ENCODE assay signal across 15 cellular contexts in genomic region chr14:103138483-103139370, GRCh38. TPM values are rescaled to one million over a fixed set of nuclear protein-coding genes. Genes with fewer than 3 reads are reported as not detected.
DNase-seq lines count a peak whose midpoint lies in the region; ATAC-seq and TF ChIP-seq lines count a peak whose summit lies in the region.
"Had no signal": no experiment of that assay in that cellular context is flagged by ENCODE, and none has a peak within 500 bp of the region (broad histone marks: within the 10 kb centered on the region; RNA-seq: fewer than 3 reads in every experiment).

No MANE protein-coding gene starts in this region.

- no peak for DNase-seq in Panc1 (ENCODE audit: low read depth, low spot score)
- peak; percentile 54 for DNase-seq in glutamatergic neuron
- DNase-seq in mesendoderm = peak; percentile 63
- DNase-seq in thoracic aorta (ENCODE audit: low spot score) = no peak
- DNase-seq in RKO (ENCODE audit: low spot score) = no peak
- no peak for DNase-seq in activated gamma-delta T cell treated with Interleukin-2 at 50 U/mL for 16 hours
- no peak for DNase-seq in NCI-H524 treated with DMSO at 0.1 percent for 48 hours (lab: John Stamatoyannopoulos, UW)
- DNase-seq: activated CD4-positive, alpha-beta T cell treated with anti-CD3 and anti-CD28 coated beads, Interleukin-2, amount 50 U/mL, for 48 hours; PC-3; stimulated activated CD4-positive, alpha-beta T cell treated with anti-CD3 and anti-CD28 coated beads, Interleukin-4, amount 100 ng/mL, for 4 hours; T-helper 2 cell had no signal

- H3K79me1 ChIP-seq in mesendoderm (ENCODE audit: low read length) = no peaks in the 10 kb centered on the region

- H3K9me3 ChIP-seq in Panc1 (ENCODE audit: control insufficient read depth, insufficient read depth, low read depth, low read length) (no peaks in the 10 kb centered on the region), thoracic aorta (no peaks in the 10 kb centered on the region)

- BruUV-seq in Panc1 (replicated peaks; lab: Mats Ljungman, UMichigan) = no TSS peak

- H3K4me3 Mint-ChIP-seq in glutamatergic neuron (ENCODE audit: unreplicated experiment) = peak overlapping the region; percentile 49
- H3K4me3 Mint-ChIP-seq: central memory CD8-positive, alpha-beta T cell had no signal

- H3K9ac ChIP-seq in mesendoderm (ENCODE audit: low read length) = peak overlapping the region; percentile 76

- H2BK5ac ChIP-seq in mesendoderm (ENCODE audit: low read length) = no peak overlapping the region

- H3K9me3 Mint-ChIP-seq in glutamatergic neuron (ENCODE audit: unreplicated experiment) = peaks cover 9% of the 10 kb centered on the region
- H3K9me3 Mint-ChIP-seq: central memory CD8-positive, alpha-beta T cell had no signal

- peak overlapping the region; percentile 95 for H3K56ac ChIP-seq in mesendoderm (ENCODE audit: low read length)

- CTCF ChIA-PET in Panc1 (lab: Charles Lee) = interaction anchor here (0.6 kb wide), 1 partner anchor 47 kb away, joined by 3 read pairs; no protein-coding TSS in a partner anchor

- H2BK120ac ChIP-seq in mesendoderm (ENCODE audit: low read depth, low read length) = no peak overlapping the region

- in situ Hi-C loops in Panc1 (cut with HindIII; ENCODE audit: low pct_unique_long_range_greater_than_20kb, low sequenced_read_pairs) = no loop called here

- H3K4me1 ChIP-seq in Panc1 (ENCODE audit: control insufficient read depth, insufficient read depth, low read length) (peaks cover 73% of the 10 kb centered on the region), mesendoderm (ENCODE audit: control insufficient read depth, low read depth, low read length) (no peaks in the 10 kb centered on the region), thoracic aorta (ENCODE audit: control insufficient read depth in 1 of 2, low read depth in 2 of 2) (peaks cover 6 to 14% of the 10 kb centered on the region in 2 donors)

- H3K27me3 Mint-ChIP-seq in glutamatergic neuron (ENCODE audit: unreplicated experiment) = peaks cover 7% of the 10 kb centered on the region

- H3K27ac ChIP-seq in Panc1 (ENCODE audit: low read length) (peak overlapping the region; percentile 88), mesendoderm (ENCODE audit: low read depth, low read length) (no peak overlapping the region), thoracic aorta (no peak overlapping the region)

- H3K4me3 ChIP-seq in Panc1 (ENCODE audit: low read depth in 2 of 2, low read length in 2 of 2) (peak overlapping the region; percentile 12 to 19; a peak in 3 of 4 replicates), mesendoderm (ENCODE audit: low read length) (peak overlapping the region; percentile 35), thoracic aorta (peak overlapping the region; percentile 40)

- H3K4me1 Mint-ChIP-seq in glutamatergic neuron (ENCODE audit: low read depth, unreplicated experiment) = peaks cover 29% of the 10 kb centered on the region

- no peak overlapping the region for H3K23ac ChIP-seq in mesendoderm (ENCODE audit: low read length)

- no peak overlapping the region for H2AK5ac ChIP-seq in mesendoderm (ENCODE audit: low read length)

- ATAC-seq in Panc1 (peak; percentile 53), thoracic aorta (ENCODE audit: insufficient number of reproducible peaks, low FRiP score, low read depth) (no peak), SK-N-SH treated with all-trans-retinoic acid at 6 μM for 48 hours (no peak)
- ATAC-seq: PC-3 had no signal

- no CpG with 5 or more reads among the region's 68 CpGs for WGBS in mesendoderm (ENCODE audit: extremely low coverage, insufficient coverage, low lambda C conversion rate)

- TF ChIP-seq CTCF in Panc1 (IDR thresholded peaks at IDR 0.05) (no peak), glutamatergic neuron (IDR thresholded peaks at IDR 0.05; ENCODE audit: partially characterized antibody, unreplicated experiment) (no peak), thoracic aorta (IDR thresholded peaks at IDR 0.05) (no peak)

- H3K18ac ChIP-seq in mesendoderm (ENCODE audit: low read length) = peak overlapping the region; percentile 29

- H4K8ac ChIP-seq in mesendoderm (ENCODE audit: low read depth, low read length) = peak overlapping the region; percentile 66

- H3K36me3 Mint-ChIP-seq in glutamatergic neuron (ENCODE audit: unreplicated experiment) = peaks cover 5% of the 10 kb centered on the region

- H3K27ac Mint-ChIP-seq in glutamatergic neuron (ENCODE audit: unreplicated experiment) = no peak overlapping the region

- H3K4me2 ChIP-seq in mesendoderm (ENCODE audit: low read length) = peak overlapping the region; percentile 39

- H3K79me2 ChIP-seq in mesendoderm (ENCODE audit: control insufficient read depth, insufficient read depth, low read length) = no peaks in the 10 kb centered on the region

- H3K27me3 ChIP-seq in Panc1 (ENCODE audit: control insufficient read depth, insufficient read depth, low read length) (no peaks in the 10 kb centered on the region), mesendoderm (ENCODE audit: insufficient read depth, low read length, poor library complexity) (no peaks in the 10 kb centered on the region), thoracic aorta (replicated peaks; ENCODE audit: insufficient read depth) (no peaks in the 10 kb centered on the region)

- H3K4ac ChIP-seq in mesendoderm (ENCODE audit: low read depth, low read length) = peak overlapping the region; percentile 91

- intact Hi-C loops in Panc1 (cut with micrococcal nuclease; ENCODE audit: unreplicated experiment) = no loop called here

- no peak overlapping the region for H4K5ac ChIP-seq in mesendoderm (ENCODE audit: low read length)

- H2BK15ac ChIP-seq in mesendoderm (replicated peaks; ENCODE audit: low read depth) = no peak overlapping the region

- H3K36me3 ChIP-seq in Panc1 (ENCODE audit: control insufficient read depth, insufficient read depth, low read length) (0 out of 2 replicates have a peak, but pooled peaks cover 2% of the 10 kb centered on the region), mesendoderm (ENCODE audit: control insufficient read depth, insufficient read depth, low read length) (peaks cover 3% of the 10 kb centered on the region), thoracic aorta (no peaks in the 10 kb centered on the region)

- POLR2A ChIA-PET in Panc1 (lab: Charles Lee) = interaction anchor here (0.6 kb wide), 3 partner anchors 78 to 198 kb away, joined by 4 to 7 read pairs (median 6); no protein-coding TSS in a partner anchor

TF ChIP-seq in SK-N-SH treated with all-trans-retinoic acid at 6 μM for 48 hours, 23 proteins besides CTCF, POLR2A, EP300 and RAD21:
- TF ChIP-seq CREB5 (CRISPR knock-in tag; IDR thresholded peaks at IDR 0.05; ENCODE audit: low read depth) (no peak), CSDC2 (CRISPR knock-in tag; IDR thresholded peaks at IDR 0.05) (no peak), ZNF565 (CRISPR knock-in tag; conservative IDR thresholded peaks at IDR 0.05; ENCODE audit: low read depth) (no peak), RARB (CRISPR knock-in tag; IDR thresholded peaks at IDR 0.05) (no peak), ESRRG (CRISPR knock-in tag; IDR thresholded peaks at IDR 0.05) (no peak), ZFP30 (CRISPR knock-in tag; IDR thresholded peaks at IDR 0.05) (no peak), GLIS3 (CRISPR knock-in tag; IDR thresholded peaks at IDR 0.05) (no peak), BACH2 (CRISPR knock-in tag; IDR thresholded peaks at IDR 0.05; ENCODE audit: borderline replicate concordance) (no peak), ISL1 (CRISPR knock-in tag; IDR thresholded peaks at IDR 0.05) (no peak)

RNA-seq across cellular contexts. Expression of gene TNFAIP2, which starts 15.5 kb away (rescaled TPM):
- total RNA-seq in Panc1 (2021; ENCODE audit: unreplicated experiment) (491 TPM), glutamatergic neuron (ENCODE audit: unreplicated experiment) (4.3 TPM), thoracic aorta (100 to 1,000 TPM; 135 to 228 TPM)
- 322 TPM for polyA plus RNA-seq in Panc1 (2012; ENCODE audit: insufficient read length)
- 30.9 TPM for polyA plus RNA-seq in mesendoderm (2013, experiment 1 of 2)
- 29.3 TPM for polyA plus RNA-seq in mesendoderm (2013, experiment 2 of 2)

RNA-seq across cellular contexts. Expression of gene EXOC3L4, which starts 44.2 kb away (rescaled TPM):
- total RNA-seq in Panc1 (2021; ENCODE audit: unreplicated experiment) = 2.6 TPM
- polyA plus RNA-seq in Panc1 (2012; ENCODE audit: insufficient read length) = 1.9 TPM
- 0.81 TPM for total RNA-seq in glutamatergic neuron (ENCODE audit: unreplicated experiment)
- 0.10 TPM for polyA plus RNA-seq in mesendoderm (2013, experiment 1 of 2)
- polyA plus RNA-seq in mesendoderm (2013, experiment 2 of 2) = not detected
- total RNA-seq in thoracic aorta = not detected
- polyA plus RNA-seq: keratinocyte had no signal

RNA-seq across cellular contexts. Expression of gene LBHD2, which starts 54.7 kb away (rescaled TPM):
- not detected for total RNA-seq in Panc1 (2021; ENCODE audit: unreplicated experiment)
- polyA plus RNA-seq in Panc1 (2012; ENCODE audit: insufficient read length) = not detected
- total RNA-seq in glutamatergic neuron (ENCODE audit: unreplicated experiment) = not detected
- not detected for polyA plus RNA-seq in mesendoderm (2013, experiment 1 of 2)
- polyA plus RNA-seq in mesendoderm (2013, experiment 2 of 2) = not detected
- not detected for total RNA-seq in thoracic aorta
- total RNA-seq: osteocyte, PC-3 had no signal
- polyA plus RNA-seq: keratinocyte had no signal

Comparison
In these comparisons a context has a peak if more than half of its experiments do, and no peak if none do; other contexts are left out.
1. DNase-seq: peak in glutamatergic neuron (single experiment) and mesendoderm (single experiment); none in Panc1 (single experiment), thoracic aorta (single experiment), RKO (single experiment), activated gamma-delta T cell treated with Interleukin-2 at 50 U/mL for 16 hours (single experiment) and NCI-H524 treated with DMSO at 0.1 percent for 48 hours (single experiment).
2. RNA of gene TNFAIP2, which starts 15.5 kb away (total RNA-seq): 491 TPM in Panc1 (single experiment) and 135 to 228 TPM in thoracic aorta; 4.3 TPM in glutamatergic neuron (single experiment); every median in the first group is over 10 times any median in the second.
3. Peak in every context shown above with its lines, with median percentiles within 50 percentile points of each other: H3K4me3 ChIP-seq.